Comparison of ENCODE assay signal across 8 cellular contexts in the genomic region with DNA sequence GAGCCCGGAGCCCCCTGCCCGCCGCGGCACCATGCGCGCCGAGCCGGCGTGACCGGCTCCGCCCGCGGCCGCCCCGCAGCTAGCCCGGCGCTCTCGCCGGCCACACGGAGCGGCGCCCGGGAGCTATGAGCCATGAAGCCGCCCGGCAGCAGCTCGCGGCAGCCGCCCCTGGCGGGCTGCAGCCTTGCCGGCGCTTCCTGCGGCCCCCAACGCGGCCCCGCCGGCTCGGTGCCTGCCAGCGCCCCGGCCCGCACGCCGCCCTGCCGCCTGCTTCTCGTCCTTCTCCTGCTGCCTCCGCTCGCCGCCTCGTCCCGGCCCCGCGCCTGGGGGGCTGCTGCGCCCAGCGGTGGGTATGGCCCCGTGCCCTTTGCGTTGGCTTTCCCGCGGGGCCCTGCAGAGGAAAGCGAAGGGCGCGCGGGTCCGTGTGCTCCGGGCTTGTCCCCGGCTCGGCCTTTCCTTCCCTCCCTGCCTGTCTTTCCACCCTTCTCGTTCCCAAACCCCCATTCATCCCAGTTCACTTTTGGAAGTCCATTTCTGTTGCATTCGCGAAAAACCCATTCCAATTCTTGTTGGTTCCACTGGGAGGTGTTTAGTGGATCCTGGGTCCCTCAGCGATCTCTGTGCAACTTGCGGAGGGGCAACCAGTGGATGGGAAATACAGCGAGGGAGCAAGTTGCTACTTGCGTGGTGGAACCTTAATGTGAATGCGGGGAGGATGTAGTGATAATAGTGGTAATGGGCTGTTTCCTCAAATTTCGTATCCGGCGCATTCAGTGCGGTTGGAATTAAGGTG.
DNase-seq lines count a peak whose midpoint lies in the region; ATAC-seq and TF ChIP-seq lines count a peak whose summit lies in the region.

No MANE protein-coding gene starts in this region.

- H3F3A ChIP-seq in OCI-LY1 (ENCODE audit: insufficient read depth, low read length) = no peaks in the 10 kb centered on the region

- ATAC-seq in HG02623 (IDR thresholded peaks at IDR 0.05; ENCODE audit: unreplicated experiment) (peak; percentile 52), HG02571 (IDR thresholded peaks at IDR 0.05; ENCODE audit: unreplicated experiment) (no peak)
- peak; percentile 17 for ATAC-seq in stimulated activated memory B cell treated with anti-CD40 and anti-IgM and Interleukin-4, amounts not matched to agents 10 μg/mL and 1 μg/mL and 100 μg/mL, for 72 hours

- peaks cover 77% of the 10 kb centered on the region for H3K27me3 Mint-ChIP-seq in stimulated activated memory B cell treated with anti-CD40 and anti-IgM and Interleukin-4, amounts not matched to agents 10 μg/mL and 1 μg/mL and 100 μg/mL, for 72 hours

- TF ChIP-seq CTCF in OCI-LY1 (IDR thresholded peaks at IDR 0.05; ENCODE audit: low read length) = no peak

- H3K27me3 ChIP-seq in OCI-LY1 (ENCODE audit: insufficient read depth, low read length) = no peaks in the 10 kb centered on the region

- no peak overlapping the region for H3K27ac Mint-ChIP-seq in stimulated activated memory B cell treated with anti-CD40 and anti-IgM and Interleukin-4, amounts not matched to agents 10 μg/mL and 1 μg/mL and 100 μg/mL, for 72 hours

- no peak overlapping the region for H2AFZ ChIP-seq in OCI-LY1 (ENCODE audit: low read length)

- H3K9me2 ChIP-seq in OCI-LY1 (ENCODE audit: low read depth, low read length) = no peaks in the 10 kb centered on the region

- no peaks in the 10 kb centered on the region for H3K36me3 ChIP-seq in OCI-LY1 (ENCODE audit: insufficient read depth, low read length)

- H3K4me3 ChIP-seq in OCI-LY1 (ENCODE audit: low read depth, low read length, poor library complexity, severe bottlenecking) = peak overlapping the region; percentile 19

- H3K4me2 ChIP-seq in OCI-LY1 (ENCODE audit: low read length) = peak overlapping the region; percentile 42; the same call in 1 of the 2 replicates

- no peak overlapping the region for H3K27ac ChIP-seq in OCI-LY1 (ENCODE audit: low read depth, low read length, poor library complexity, severe bottlenecking)
- H3K27ac ChIP-seq in caudate nucleus (ENCODE audit: low read depth, low read length) = peak overlapping the region; percentile 50

- no peaks in the 10 kb centered on the region for H3K9me3 Mint-ChIP-seq in stimulated activated memory B cell treated with anti-CD40 and anti-IgM and Interleukin-4, amounts not matched to agents 10 μg/mL and 1 μg/mL and 100 μg/mL, for 72 hours

- no peaks in the 10 kb centered on the region for H3K9me3 ChIP-seq in OCI-LY1 (ENCODE audit: low read length)

- H3K36me3 Mint-ChIP-seq in stimulated activated memory B cell treated with anti-CD40 and anti-IgM and Interleukin-4, amounts not matched to agents 10 μg/mL and 1 μg/mL and 100 μg/mL, for 72 hours = no peaks in the 10 kb centered on the region

- H3K4me1 ChIP-seq in OCI-LY1 (ENCODE audit: insufficient read depth, low read length, severe bottlenecking) = no peaks in the 10 kb centered on the region

- peak overlapping the region; percentile 76 for H3K4me3 Mint-ChIP-seq in stimulated activated memory B cell treated with anti-CD40 and anti-IgM and Interleukin-4, amounts not matched to agents 10 μg/mL and 1 μg/mL and 100 μg/mL, for 72 hours

- peak; percentile 55 for DNase-seq in activated CD8-positive, alpha-beta memory T cell treated with anti-CD3 and anti-CD28 coated beads for 24 hours
- DNase-seq in activated CD8-positive, alpha-beta memory T cell treated with anti-CD3 and anti-CD28 coated beads, Interleukin-2, amount 50 U/mL, for 4 hours = no peak
- peak in 35 of 61 donors; percentile 4 to 67 (median 36) for DNase-seq in caudate nucleus (lab: John Stamatoyannopoulos, UW)
- peak; percentile 14 for DNase-seq in kidney tubule cell (ENCODE audit: low spot score)

- H3K4me1 Mint-ChIP-seq in stimulated activated memory B cell treated with anti-CD40 and anti-IgM and Interleukin-4, amounts not matched to agents 10 μg/mL and 1 μg/mL and 100 μg/mL, for 72 hours = peaks cover 18% of the 10 kb centered on the region

- H3K79me2 ChIP-seq in OCI-LY1 (ENCODE audit: insufficient read depth, low read length) = no peaks in the 10 kb centered on the region

- no peak overlapping the region for H3K9ac ChIP-seq in OCI-LY1 (ENCODE audit: low read length)

- no peaks in the 10 kb centered on the region for H4K20me1 ChIP-seq in OCI-LY1 (ENCODE audit: insufficient read depth, low read length)
